19 cellular contexts compared by ENCODE assay signal in the genomic region with DNA sequence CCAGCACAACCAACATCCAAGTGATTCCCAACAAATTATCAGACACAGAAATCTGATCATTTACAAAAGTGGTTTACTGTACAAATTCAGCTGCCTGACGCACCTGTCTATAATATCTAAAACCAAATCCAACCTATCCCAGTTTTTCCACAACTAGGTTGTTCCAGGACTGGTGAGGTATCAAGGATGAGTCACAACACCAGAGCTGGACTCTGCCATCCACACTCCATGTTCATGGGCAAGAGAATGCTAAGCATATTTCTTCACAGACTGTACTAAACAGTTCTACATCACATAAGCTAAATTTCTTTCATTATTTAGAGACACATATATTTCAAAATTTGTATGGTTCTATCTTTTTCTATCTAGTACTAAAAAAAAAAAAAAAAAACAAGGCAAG.
A peak's percentile ranks its signal among the peaks of the same experiment; 100 is the strongest.
DNase-seq lines count a peak whose midpoint lies in the region; ATAC-seq and TF ChIP-seq lines count a peak whose summit lies in the region.
"Had no signal": no experiment of that assay in that cellular context is flagged by ENCODE, and none has a peak within 500 bp of the region (broad histone marks: within the 10 kb centered on the region; RNA-seq: fewer than 3 reads in every experiment).

No MANE protein-coding gene starts in this region.

- DNase-seq in EH (ENCODE audit: low read depth) (peak; percentile 42), IMR-90 (peak; percentile 46), amniotic epithelial cell (ENCODE audit: low read depth) (peak; percentile 44), myocyte (ENCODE audit: low read depth) (peak; percentile 19), H4 (ENCODE audit: low spot score) (no peak), AG08396 (ENCODE audit: low spot score) (no peak), HuH-7 (ENCODE audit: low spot score) (no peak)
- DNase-seq: CD8-positive, alpha-beta T cell; DMS 273 treated with DMSO at 0.1 percent for 48 hours; HCEC 1CT; KBM-7; MG63; NCI-H1105; NCI-H187; NCI-H446; SIG-M5; SW 1271 had no signal

- H3K9ac ChIP-seq in IMR-90 (ENCODE audit: low read depth, low read length), result no peak overlapping the region

- H2BK5ac ChIP-seq in IMR-90 (ENCODE audit: low read depth, low read length, poor library complexity, severe bottlenecking), result no peak overlapping the region

- no peak overlapping the region for H3K14ac ChIP-seq in IMR-90 (replicated peaks; ENCODE audit: low read depth, low read length)

- dilution Hi-C loops in IMR-90 (cut with HindIII; ENCODE audit: low sequenced_read_pairs, unreplicated experiment), result no loop called here

- no peak overlapping the region for H3K4me3 ChIP-seq in IMR-90 (ENCODE audit: insufficient read depth, low read depth, low read length)
- H3K4me3 ChIP-seq: MG63 had no signal

- POLR2A ChIA-PET in IMR-90 (lab: Charles Lee; ENCODE audit: unreplicated experiment), result no interaction called here

- WGBS in IMR-90 (ENCODE audit: extremely low coverage in 2 of 2, insufficient read length in 1 of 2), 2 experiments, result no CpG with 5 or more reads among the region's 1 CpG

- H4K20me1 ChIP-seq in IMR-90 (ENCODE audit: insufficient read depth, low read length), result no peaks in the 10 kb centered on the region

- H2BK120ac ChIP-seq in IMR-90 (ENCODE audit: low read depth, low read length), result no peak overlapping the region

- no peak overlapping the region for H2AK9ac ChIP-seq in IMR-90 (replicated peaks; ENCODE audit: low read depth, low read length, poor library complexity)

- TF ChIP-seq RAD21 in IMR-90 (IDR thresholded peaks at IDR 0.05; ENCODE audit: low read length), result no peak

- no peak overlapping the region for H3K18ac ChIP-seq in IMR-90 (ENCODE audit: low read depth, low read length)

- BruUV-seq in IMR-90 (replicated peaks; lab: Mats Ljungman, UMichigan), result no TSS peak

- TF ChIP-seq POLR2A in IMR-90 (IDR thresholded peaks at IDR 0.05; ENCODE audit: low read depth, low read length), result no peak

- H3K36me3 ChIP-seq in IMR-90 (ENCODE audit: control insufficient read depth, insufficient read depth, low read length), result no peaks in the 10 kb centered on the region
- H3K36me3 ChIP-seq: MG63 had no signal

- H3K79me1 ChIP-seq in IMR-90 (ENCODE audit: low read depth in 1 of 2, low read length in 2 of 2), result no peaks in the 10 kb centered on the region; a peak in 1 of 4 replicates

- no peak overlapping the region for H2AK5ac ChIP-seq in IMR-90 (ENCODE audit: low read depth, low read length)

- H2AFZ ChIP-seq in IMR-90 (replicated peaks; ENCODE audit: low read length, poor library complexity), result no peak overlapping the region

- in situ Hi-C loops in IMR-90 (cut with MboI; ENCODE audit: low sequenced_read_pairs), result no loop called here

- no peaks in the 10 kb centered on the region for H3K4me1 ChIP-seq in IMR-90 (ENCODE audit: control insufficient read depth, insufficient read depth, low read length)

- H4K5ac ChIP-seq in IMR-90 (ENCODE audit: low read depth, low read length), result no peak overlapping the region

- H4K91ac ChIP-seq in IMR-90 (ENCODE audit: insufficient read depth, low read depth, low read length), result no peak overlapping the region

- no peak overlapping the region for H3K56ac ChIP-seq in IMR-90 (ENCODE audit: extremely low read depth, insufficient read depth, low read length)

- no peak overlapping the region for H3K4ac ChIP-seq in IMR-90 (ENCODE audit: low read depth, low read length)

- intact Hi-C loops in IMR-90 (cut with micrococcal nuclease), result loop anchor here (5.0 kb wide), 2 partner anchors 174 to 781 kb away; no protein-coding TSS in a partner anchor

- no peaks in the 10 kb centered on the region for H3K9me3 ChIP-seq in IMR-90 (ENCODE audit: control insufficient read depth, insufficient read depth, low read length)
- H3K9me3 ChIP-seq: MG63 had no signal

- H3K27ac ChIP-seq in IMR-90 (ENCODE audit: insufficient read depth, low read length), result no peak overlapping the region

- H3K23ac ChIP-seq in IMR-90 (ENCODE audit: low read depth, low read length), result no peak overlapping the region

- ATAC-seq in IMR-90 (ENCODE audit: low read depth) (peak; percentile 89), HG03175 (IDR thresholded peaks at IDR 0.05; ENCODE audit: unreplicated experiment) (no peak)
- ATAC-seq: CD8-positive, alpha-beta T cell; Panc1 had no signal

- no peaks in the 10 kb centered on the region for H3K9me1 ChIP-seq in IMR-90 (ENCODE audit: insufficient read depth, low read length)

- no peak overlapping the region for H2BK20ac ChIP-seq in IMR-90 (ENCODE audit: low read depth, low read length)

- no peak overlapping the region for H2BK15ac ChIP-seq in IMR-90 (ENCODE audit: low read depth, low read length)

- no peak overlapping the region for H4K8ac ChIP-seq in IMR-90 (ENCODE audit: low read depth in 2 of 2, low read length in 2 of 2)

- H3K4me2 ChIP-seq in IMR-90 (ENCODE audit: low read depth, low read length), result no peak overlapping the region

- no peak for TF ChIP-seq CTCF in IMR-90 (conservative IDR thresholded peaks at IDR 0.05; ENCODE audit: low read depth, low read length)

- no peaks in the 10 kb centered on the region for H3K27me3 ChIP-seq in IMR-90 (ENCODE audit: control insufficient read depth, insufficient read depth, low read length)
- H3K27me3 ChIP-seq: MG63 had no signal

- CTCF ChIA-PET in IMR-90 (lab: Yijun Ruan, JAX), result interaction anchor here (0.6 to 1.3 kb wide), 4 partner anchors 72 to 758 kb away, joined by 3 to 5 read pairs (median 4); no protein-coding TSS in a partner anchor

TF ChIP-seq in IMR-90, 13 proteins besides CTCF, POLR2A, EP300 and RAD21:
- TF ChIP-seq USF2 (IDR thresholded peaks at IDR 0.05; ENCODE audit: low read depth, low read length) (no peak), MAZ (IDR thresholded peaks at IDR 0.05; ENCODE audit: borderline replicate concordance, low read depth, low read length) (no peak), MXI1 (IDR thresholded peaks at IDR 0.05; ENCODE audit: borderline replicate concordance, low read depth, low read length) (no peak), RCOR1 (IDR thresholded peaks at IDR 0.05; ENCODE audit: insufficient replicate concordance, low read length) (no peak), BHLHE40 (IDR thresholded peaks at IDR 0.05; ENCODE audit: low read depth, low read length) (no peak), CEBPB (IDR thresholded peaks at IDR 0.05; ENCODE audit: low read depth, low read length) (no peak), FOS (IDR thresholded peaks at IDR 0.05; ENCODE audit: low read depth, low read length) (no peak), CHD1 (IDR thresholded peaks at IDR 0.05; ENCODE audit: low read depth, low read length) (no peak), NFE2L2 (IDR thresholded peaks at IDR 0.05; ENCODE audit: low read depth, low read length) (no peak), SMC3 (IDR thresholded peaks at IDR 0.05; ENCODE audit: low read depth, low read length) (no peak), MAFK (IDR thresholded peaks at IDR 0.05; ENCODE audit: low read depth, low read length) (no peak), RFX5 (IDR thresholded peaks at IDR 0.05; ENCODE audit: low read depth, low read length) (no peak)
- TF ChIP-seq, protein P1, sequence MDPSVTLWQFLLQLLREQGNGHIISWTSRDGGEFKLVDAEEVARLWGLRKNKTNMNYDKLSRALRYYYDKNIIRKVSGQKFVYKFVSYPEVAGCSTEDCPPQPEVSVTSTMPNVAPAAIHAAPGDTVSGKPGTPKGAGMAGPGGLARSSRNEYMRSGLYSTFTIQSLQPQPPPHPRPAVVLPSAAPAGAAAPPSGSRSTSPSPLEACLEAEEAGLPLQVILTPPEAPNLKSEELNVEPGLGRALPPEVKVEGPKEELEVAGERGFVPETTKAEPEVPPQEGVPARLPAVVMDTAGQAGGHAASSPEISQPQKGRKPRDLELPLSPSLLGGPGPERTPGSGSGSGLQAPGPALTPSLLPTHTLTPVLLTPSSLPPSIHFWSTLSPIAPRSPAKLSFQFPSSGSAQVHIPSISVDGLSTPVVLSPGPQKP (IDR thresholded peaks at IDR 0.05; ENCODE audit: borderline replicate concordance, low read depth, low read length), result no peak

Comparison
In these comparisons a context has a peak if more than half of its experiments do, and no peak if none do; other contexts are left out.
1. DNase-seq: peak in EH (single experiment), IMR-90 (single experiment), amniotic epithelial cell (single experiment) and myocyte (single experiment); none in H4 (single experiment), AG08396 (single experiment) and HuH-7 (single experiment).